ENCODE assay signal across 19 cellular contexts in the genomic region with DNA sequence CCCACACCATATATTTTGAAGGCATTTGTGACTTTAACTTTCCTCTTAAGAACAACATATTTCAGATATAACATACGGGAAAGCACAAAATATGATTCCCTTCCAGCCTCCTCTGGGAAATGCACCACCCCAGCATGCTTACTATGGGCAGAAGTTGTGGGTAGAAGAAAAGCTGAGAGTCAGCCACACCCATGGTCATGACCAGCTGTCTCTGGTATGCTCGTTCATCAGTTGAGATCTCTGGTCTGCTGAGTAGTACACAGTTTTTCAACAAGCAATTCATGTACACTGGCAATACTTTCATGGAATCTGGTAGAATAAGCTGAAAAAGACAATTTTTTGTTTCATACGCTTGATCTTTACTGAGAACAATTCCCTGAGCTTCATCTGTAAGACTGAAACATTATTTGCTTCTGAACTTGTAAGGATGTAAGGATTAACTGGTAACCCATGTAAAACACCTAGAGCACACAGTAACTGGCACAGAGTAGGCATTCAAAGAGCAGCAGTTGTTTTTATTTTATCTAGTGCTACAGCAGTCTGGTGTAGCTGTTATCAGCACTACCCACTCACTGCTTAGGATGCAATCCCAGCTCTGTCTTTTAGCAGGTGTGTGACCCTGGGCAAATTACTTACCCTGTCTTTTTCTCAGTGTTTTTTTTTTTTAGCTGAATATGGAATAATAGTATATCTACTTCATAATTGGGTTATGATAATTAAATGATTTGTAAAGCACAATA. TPM values are rescaled to one million over a fixed set of nuclear protein-coding genes. Genes with fewer than 3 reads are reported as not detected.
DNase-seq lines count a peak whose midpoint lies in the region; ATAC-seq and TF ChIP-seq lines count a peak whose summit lies in the region.
"Had no signal": no experiment of that assay in that cellular context is flagged by ENCODE, and none has a peak within 500 bp of the region (broad histone marks: within the 10 kb centered on the region; RNA-seq: fewer than 3 reads in every experiment).

No MANE protein-coding gene starts in this region.

- no peak overlapping the region for H3K4me3 Mint-ChIP-seq in activated naive CD4-positive, alpha-beta T cell treated with anti-CD3 and anti-CD28 coated beads for 36 hours
- H3K4me3 Mint-ChIP-seq: activated naive CD4-positive, alpha-beta T cell treated with anti-CD3 and anti-CD28 coated beads, Interleukin-2, amount 50 U/mL, for 24 hours; neural progenitor cell had no signal

- H3K27ac ChIP-seq in heart left ventricle (no peak overlapping the region), left ventricle myocardium inferior (replicated peaks) (no peak overlapping the region), smooth muscle cell (ENCODE audit: low read depth) (peak overlapping the region; percentile 47)
- H3K27ac ChIP-seq: neural progenitor cell, tibial nerve had no signal

- H3K4me2 ChIP-seq in smooth muscle cell = no peak overlapping the region
- H3K4me2 ChIP-seq: neural progenitor cell had no signal

- peaks cover 7% of the 10 kb centered on the region for H3K4me1 Mint-ChIP-seq in activated naive CD4-positive, alpha-beta T cell treated with anti-CD3 and anti-CD28 coated beads for 36 hours (ENCODE audit: low read depth)
- H3K4me1 Mint-ChIP-seq: neural progenitor cell had no signal

- H2AFZ ChIP-seq in smooth muscle cell (ENCODE audit: low read depth) = no peak overlapping the region
- H2AFZ ChIP-seq: neural progenitor cell had no signal

- no peaks in the 10 kb centered on the region for H3K27me3 ChIP-seq in heart left ventricle
- H3K27me3 ChIP-seq in left ventricle myocardium inferior (ENCODE audit: low read depth) = no peaks in the 10 kb centered on the region
- H3K27me3 ChIP-seq in smooth muscle cell (ENCODE audit: low read depth) = no peaks in the 10 kb centered on the region
- H3K27me3 ChIP-seq: neural progenitor cell, tibial nerve had no signal

- DNase-seq in heart left ventricle (no peak), left ventricle myocardium inferior (no peak), amniotic stem cell (lab: John Stamatoyannopoulos, UW) (peak; percentile 49), fibroblast of the aortic adventitia (ENCODE audit: low read depth) (peak; percentile 76), smooth muscle cell (lab: John Stamatoyannopoulos, UW; ENCODE audit: unreplicated experiment) (no peak), D341Med (ENCODE audit: low spot score) (no peak)
- DNase-seq in activated naive CD4-positive, alpha-beta T cell treated with anti-CD3 and anti-CD28 coated beads for 36 hours = no peak
- DNase-seq: ACHN; activated CD8-positive, alpha-beta memory T cell treated with anti-CD3 and anti-CD28 coated beads, Interleukin-2, amount 50 U/mL, for 48 hours; cerebellar nuclear complex; MM.1S; NCI-H2081; NCI-H774; stimulated activated CD4-positive, alpha-beta T cell treated with anti-CD3 and anti-CD28 coated beads, Interleukin-4, amount 100 ng/mL, for 4 hours had no signal

- H3K4me1 ChIP-seq in heart left ventricle = peaks cover 0 to 8% (median 0%) of the 10 kb centered on the region in 12 donors
- H3K4me1 ChIP-seq in left ventricle myocardium inferior = peaks cover 5% of the 10 kb centered on the region
- H3K4me1 ChIP-seq in smooth muscle cell (ENCODE audit: low read depth) = no peaks in the 10 kb centered on the region
- H3K4me1 ChIP-seq: neural progenitor cell had no signal

- no peak for TF ChIP-seq POLR2A in heart left ventricle (IDR thresholded peaks at IDR 0.05)

- CTCF ChIA-PET in activated naive CD4-positive, alpha-beta T cell treated with anti-CD3 and anti-CD28 coated beads for 36 hours (lab: Charles Lee) = interaction anchor here (0.6 kb wide), 1 partner anchor 433 kb away, joined by 3 read pairs; no protein-coding TSS in a partner anchor

- peaks cover 20% of the 10 kb centered on the region for H3K36me3 Mint-ChIP-seq in activated naive CD4-positive, alpha-beta T cell treated with anti-CD3 and anti-CD28 coated beads for 36 hours (ENCODE audit: low read depth)

- H3K4me3 ChIP-seq in heart left ventricle = no peak overlapping the region
- H3K4me3 ChIP-seq in left ventricle myocardium inferior = no peak overlapping the region
- H3K4me3 ChIP-seq in fibroblast of the aortic adventitia (ENCODE audit: low read depth, low read length) = no peak overlapping the region
- no peak overlapping the region for H3K4me3 ChIP-seq in smooth muscle cell
- H3K4me3 ChIP-seq: lung, neural progenitor cell, tibial nerve had no signal

- ATAC-seq in heart left ventricle = peak; percentile 34 to 49 (median 38)
- ATAC-seq in GM18502 (IDR thresholded peaks at IDR 0.05; ENCODE audit: poor library complexity, unreplicated experiment) = no peak

- H4K20me1 ChIP-seq in smooth muscle cell (ENCODE audit: low read depth) = peaks cover 83% of the 10 kb centered on the region

- H3F3A ChIP-seq in smooth muscle cell (ENCODE audit: low read depth) = peaks cover 7% of the 10 kb centered on the region

- no peaks in the 10 kb centered on the region for H3K27me3 Mint-ChIP-seq in activated naive CD4-positive, alpha-beta T cell treated with anti-CD3 and anti-CD28 coated beads for 36 hours (ENCODE audit: low read depth)
- H3K27me3 Mint-ChIP-seq: activated naive CD4-positive, alpha-beta T cell treated with anti-CD3 and anti-CD28 coated beads, Interleukin-2, amount 50 U/mL, for 24 hours had no signal

- no peak overlapping the region for H3K9ac ChIP-seq in smooth muscle cell (ENCODE audit: low read depth)
- H3K9ac ChIP-seq: neural progenitor cell had no signal

- no peaks in the 10 kb centered on the region for H3K9me3 Mint-ChIP-seq in activated naive CD4-positive, alpha-beta T cell treated with anti-CD3 and anti-CD28 coated beads for 36 hours
- H3K9me3 Mint-ChIP-seq: activated naive CD4-positive, alpha-beta T cell treated with anti-CD3 and anti-CD28 coated beads, Interleukin-2, amount 50 U/mL, for 24 hours; neural progenitor cell had no signal

- TF ChIP-seq CTCF in heart left ventricle (IDR thresholded peaks at IDR 0.05) (no peak), left ventricle myocardium inferior (IDR thresholded peaks at IDR 0.05; ENCODE audit: borderline replicate concordance) (no peak), fibroblast of the aortic adventitia (IDR thresholded peaks at IDR 0.05; ENCODE audit: insufficient read depth, low read length) (no peak), smooth muscle cell (IDR thresholded peaks at IDR 0.05; ENCODE audit: borderline replicate concordance, insufficient read depth, poor library complexity, severe bottlenecking) (no peak)

- peaks cover 0 to 100% (median 96%) of the 10 kb centered on the region in 9 donors for H3K36me3 ChIP-seq in heart left ventricle
- peaks cover 88% of the 10 kb centered on the region for H3K36me3 ChIP-seq in left ventricle myocardium inferior
- peaks cover 54% of the 10 kb centered on the region for H3K36me3 ChIP-seq in smooth muscle cell (ENCODE audit: low read depth)
- H3K36me3 ChIP-seq: neural progenitor cell had no signal

- H3K9me3 ChIP-seq in heart left ventricle (no peaks in the 10 kb centered on the region), left ventricle myocardium inferior (replicated peaks) (no peaks in the 10 kb centered on the region), smooth muscle cell (replicated peaks; ENCODE audit: low read depth) (no peaks in the 10 kb centered on the region)
- H3K9me3 ChIP-seq: tibial nerve had no signal

- WGBS in heart left ventricle, 4 donors = 53 to 84% (median 79%) methylated on average over 3 of the region's 3 CpGs
- WGBS in smooth muscle cell (ENCODE audit: low lambda C conversion rate) = 73% methylated on average over 3 of the region's 3 CpGs

- intact Hi-C loops in heart left ventricle (cut with DNase I) = no loop called here
- intact Hi-C loops in left ventricle myocardium inferior (cut with micrococcal nuclease) = no loop called here
- intact Hi-C loops in activated naive CD4-positive, alpha-beta T cell treated with anti-CD3 and anti-CD28 coated beads for 36 hours (cut with micrococcal nuclease) = no loop called here

- peaks cover 15% of the 10 kb centered on the region for H3K79me2 ChIP-seq in smooth muscle cell (ENCODE audit: low read depth)

- no peak overlapping the region for H3K27ac Mint-ChIP-seq in activated naive CD4-positive, alpha-beta T cell treated with anti-CD3 and anti-CD28 coated beads for 36 hours
- H3K27ac Mint-ChIP-seq: activated naive CD4-positive, alpha-beta T cell treated with anti-CD3 and anti-CD28 coated beads, Interleukin-2, amount 50 U/mL, for 24 hours; neural progenitor cell had no signal

RNA-seq across cellular contexts. Expression of gene METTL14, which starts 47.6 kb away (rescaled TPM):
- total RNA-seq in heart left ventricle (10 to 100 TPM; 20.9 to 44.5 (median 27.5) TPM), left ventricle myocardium inferior (28.1 TPM), fibroblast of the aortic adventitia (ENCODE audit: low replicate concordance) (18.8 and 27.5 TPM in 2 replicates), smooth muscle cell (22.4 and 38.9 TPM in 2 replicates)
- polyA plus RNA-seq in heart left ventricle (1 to 10 TPM; 4.4 to 9.0 TPM), smooth muscle cell (25.7 and 31.8 TPM in 2 replicates)
- 10 to 100 TPM; 35.9 to 36.9 TPM for total RNA-seq in activated naive CD4-positive, alpha-beta T cell treated with anti-CD3 and anti-CD28 coated beads for 36 hours

Comparison
In these comparisons a context has a peak if more than half of its experiments do, and no peak if none do; other contexts are left out.
1. DNase-seq: peak in amniotic stem cell (single experiment) and fibroblast of the aortic adventitia (single experiment); none in heart left ventricle (0 of 5), left ventricle myocardium inferior (single experiment), smooth muscle cell (single experiment), D341Med (single experiment) and activated naive CD4-positive, alpha-beta T cell treated with anti-CD3 and anti-CD28 coated beads for 36 hours (single experiment).